In genomic region chr7:45670717-45671116, GRCh38 we compare ENCODE assay signal across 22 cellular contexts.
DNase-seq lines count a peak whose midpoint lies in the region; ATAC-seq and TF ChIP-seq lines count a peak whose summit lies in the region.
"Had no signal": no experiment of that assay in that cellular context is flagged by ENCODE, and none has a peak within 500 bp of the region (broad histone marks: within the 10 kb centered on the region; RNA-seq: fewer than 3 reads in every experiment).

No MANE protein-coding gene starts in this region.

- H3K4me3 ChIP-seq in coronary artery (no peak overlapping the region), upper lobe of right lung (no peak overlapping the region)

- no peak overlapping the region for H3K27ac ChIP-seq in coronary artery
- no peak overlapping the region for H3K27ac ChIP-seq in upper lobe of right lung
- H3K27ac ChIP-seq: C4-2B, KMS-11 had no signal

- DNase-seq in cardiac septum (ENCODE audit: low spot score) (peak; percentile 19), left cardiac atrium (no peak), coronary artery (ENCODE audit: low spot score) (peak; percentile 68), mucosa of gallbladder (ENCODE audit: low spot score) (peak; percentile 9), upper lobe of right lung (peak; percentile 12), epidermal melanocyte (ENCODE audit: insufficient read length, low spot score) (no peak)
- DNase-seq: AML-193; Calu3; CD8-positive, alpha-beta memory T cell; DMS153; NCI-H1105; NCI-H146; NCI-H2029; NCI-H345; NCI-H524; NCI-H774; NK-92 treated with Interleukin-12 subunit alpha and Interleukin-12 subunit beta, amount 100 ng/mL, for 24 hours; SIG-M5; SK-N-SH had no signal

- TF ChIP-seq CTCF in coronary artery (IDR thresholded peaks at IDR 0.05) (no peak), upper lobe of right lung (IDR thresholded peaks at IDR 0.05) (no peak)

- no peaks in the 10 kb centered on the region for H3K9me3 ChIP-seq in upper lobe of right lung
- H3K9me3 ChIP-seq: SK-N-SH had no signal

- ATAC-seq in left cardiac atrium, result no peak
- ATAC-seq in upper lobe of right lung, result peak; percentile 26
- ATAC-seq in HG03565 (IDR thresholded peaks at IDR 0.05; ENCODE audit: unreplicated experiment), result no peak

- no peaks in the 10 kb centered on the region for H3K27me3 ChIP-seq in upper lobe of right lung

- intact Hi-C loops in cardiac septum (cut with DNase I), result no loop called here
- intact Hi-C loops in left cardiac atrium (cut with DNase I), result no loop called here
- intact Hi-C loops in upper lobe of right lung (cut with DNase I), result no loop called here

- H3K4me1 ChIP-seq in upper lobe of right lung, result no peaks in the 10 kb centered on the region

- H3K36me3 ChIP-seq in upper lobe of right lung, result no peaks in the 10 kb centered on the region

Comparison
In these comparisons a context has a peak if more than half of its experiments do, and no peak if none do; other contexts are left out.
1. DNase-seq: peak in cardiac septum (single experiment), coronary artery (single experiment), mucosa of gallbladder (single experiment) and upper lobe of right lung (single experiment); none in left cardiac atrium (single experiment) and epidermal melanocyte (single experiment).